Comparison of ENCODE assay signal across 33 cellular contexts in the genomic region with DNA sequence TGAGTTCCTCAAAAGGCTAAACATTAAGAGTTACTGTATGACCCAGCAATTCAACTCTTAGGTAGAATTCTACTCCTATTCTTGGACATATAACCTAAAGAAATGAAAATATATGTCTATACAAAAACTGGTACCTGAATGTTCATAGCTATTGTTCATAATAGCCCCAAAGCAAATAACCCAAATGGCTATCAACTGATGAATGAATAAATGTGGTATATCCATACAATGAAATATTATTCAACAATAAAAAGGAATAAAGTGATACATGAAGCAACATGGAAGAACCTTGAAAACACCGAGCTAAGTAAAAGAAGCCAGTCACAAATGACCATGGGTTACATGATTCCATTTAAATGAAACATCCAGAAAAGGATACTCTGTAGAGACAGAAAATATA.
"Had no signal": no experiment of that assay in that cellular context is flagged by ENCODE, and none has a peak within 500 bp of the region (broad histone marks: within the 10 kb centered on the region; RNA-seq: fewer than 3 reads in every experiment).

No MANE protein-coding gene starts in this region.

- DNase-seq: activated effector memory CD4-positive, alpha-beta T cell treated with anti-CD3 and anti-CD28 coated beads, Interleukin-2, amount 50 U/mL, for 16 hours; activated effector memory CD4-positive, alpha-beta T cell treated with Interleukin-2 at 50 U/mL for 16 hours; activated gamma-delta T cell; activated gamma-delta T cell treated with Interleukin-2 at 50 U/mL for 16 hours; activated naive CD4-positive, alpha-beta T cell; activated naive CD4-positive, alpha-beta T cell treated with anti-CD3 and anti-CD28 coated beads for 36 hours; activated naive CD4-positive, alpha-beta T cell treated with anti-CD3 and anti-CD28 coated beads, Interleukin-2, amount 10 ng/mL, durations not matched to agents 7 days and 5 days; activated naive CD4-positive, alpha-beta T cell treated with anti-CD3 and anti-CD28 coated beads, Interleukin-2, amount 50 U/mL, for 16 hours; activated naive CD4-positive, alpha-beta T cell treated with Interleukin-2 at 50 U/mL for 16 hours; activated naive CD8-positive, alpha-beta T cell treated with anti-CD3 and anti-CD28 coated beads for 36 hours; activated naive CD8-positive, alpha-beta T cell treated with anti-CD3 and anti-CD28 coated beads, Interleukin-2, amount 10 ng/mL, durations not matched to agents 7 days and 5 days; activated naive CD8-positive, alpha-beta T cell treated with anti-CD3 and anti-CD28 coated beads, Interleukin-2, amount 50 U/mL, for 24 hours; activated T-cell treated with anti-CD3 and anti-CD28 coated beads, Interleukin-2, amount 50 U/mL, for 24 hours; activated T-cell treated with anti-CD3 and anti-CD28 coated beads, Interleukin-2, amount 50 U/mL, for 4 hours; activated T-cell treated with anti-CD3 and anti-CD28 coated beads, Interleukin-2, amount 50 U/mL, for 48 hours; activated T-cell treated with anti-CD3 and anti-CD28 coated beads, Interleukin-2, amount 50 U/mL, for 72 hours; adrenal gland; amniotic stem cell; amygdala; anterior cingulate cortex; aorta; body of pancreas; brain microvascular endothelial cell; caudate nucleus; central memory CD4-positive, alpha-beta T cell; cerebellar nuclear complex had no signal

- H3K36me3 ChIP-seq: adrenal gland, ascending aorta, brain microvascular endothelial cell, breast epithelium, cardiac muscle cell had no signal

- H3K27me3 ChIP-seq: adrenal gland, ascending aorta, body of pancreas, brain microvascular endothelial cell, breast epithelium, cardiac muscle cell had no signal

- H3K27ac ChIP-seq: adrenal gland, ascending aorta, body of pancreas, brain microvascular endothelial cell, breast epithelium, cardiac muscle cell had no signal

- FAIRE-seq: astrocyte, bronchial epithelial cell had no signal

- H3K9me3 ChIP-seq: adrenal gland, body of pancreas had no signal

- ATAC-seq: activated naive CD4-positive, alpha-beta T cell treated with anti-CD3 and anti-CD28 coated beads, Interleukin-2, amount 50 U/mL, for 72 hours; activated naive CD8-positive, alpha-beta T cell treated with anti-CD3 and anti-CD28 coated beads, Interleukin-2, amount 50 U/mL, for 24 hours; activated T-cell treated with anti-CD3 and anti-CD28 coated beads, Interleukin-2, amount 50 U/mL, for 4 hours; activated T-cell treated with anti-CD3 and anti-CD28 coated beads, Interleukin-2, amount 50 U/mL, for 72 hours; activated T-helper 17 cell treated with anti-CD3 and anti-CD28 coated beads, Interleukin-2, amount 50 U/mL, for 72 hours; body of pancreas had no signal

- H3K4me1 ChIP-seq: ascending aorta had no signal

- H3K4me3 ChIP-seq: adrenal gland, ascending aorta, body of pancreas, breast epithelium, cardiac muscle cell had no signal
